Comparison of ENCODE assay signal across 9 cellular contexts in the genomic region with DNA sequence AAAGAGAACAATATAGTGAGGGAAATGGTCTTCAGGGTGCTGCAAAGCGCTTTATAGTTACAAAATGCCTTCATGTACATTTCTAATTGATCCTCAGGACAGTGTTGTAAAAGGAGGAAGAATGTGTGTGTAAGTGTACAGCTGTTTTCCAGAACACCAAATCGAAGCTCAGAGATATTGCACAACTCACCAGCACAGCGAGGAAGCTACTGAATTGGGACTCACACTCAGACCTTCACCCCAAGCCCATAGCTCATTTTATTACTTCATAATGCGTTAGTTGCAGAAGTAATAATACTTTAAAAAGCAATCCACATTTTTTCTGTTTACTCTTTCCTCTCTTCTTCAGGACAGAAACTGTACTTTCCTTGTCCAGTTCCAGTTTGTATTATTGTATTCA.
DNase-seq lines count a peak whose midpoint lies in the region; ATAC-seq, FAIRE-seq and TF ChIP-seq lines count a peak whose summit lies in the region.
"Had no signal": no experiment of that assay in that cellular context is flagged by ENCODE, and none has a peak within 500 bp of the region (broad histone marks: within the 10 kb centered on the region; RNA-seq: fewer than 3 reads in every experiment).

No MANE protein-coding gene starts in this region.

- no peaks in the 10 kb centered on the region for H3K79me2 ChIP-seq in endothelial cell of umbilical vein (ENCODE audit: control insufficient read depth, insufficient read depth, low read length)

- H3K27ac Mint-ChIP-seq in naive thymus-derived CD4-positive, alpha-beta T cell: peak overlapping the region in 5 of 9 donors; percentile 50 to 81 (median 54)
- peak overlapping the region in 3 of 7 donors; percentile 19 to 55 (median 36) for H3K27ac Mint-ChIP-seq in CD4-positive, alpha-beta memory T cell

- no peaks in the 10 kb centered on the region for H3K9me3 Mint-ChIP-seq in naive thymus-derived CD4-positive, alpha-beta T cell
- H3K9me3 Mint-ChIP-seq in CD4-positive, alpha-beta memory T cell: no peaks in the 10 kb centered on the region

- H3K4me3 ChIP-seq in A549 (no peak overlapping the region), endothelial cell of umbilical vein (replicated peaks in 1 of 3; ENCODE audit: insufficient read depth in 1 of 3, low read depth in 1 of 3, low read length in 3 of 3) (no peak overlapping the region)
- H3K4me3 ChIP-seq in naive thymus-derived CD4-positive, alpha-beta T cell (ENCODE audit: low read length): no peak overlapping the region
- H3K4me3 ChIP-seq in CD4-positive, alpha-beta memory T cell (ENCODE audit: low read length in 2 of 2): no peak overlapping the region

- H3K27ac ChIP-seq in A549 (peak overlapping the region; percentile 95 to 97), endothelial cell of umbilical vein (ENCODE audit: insufficient read depth, low read depth, low read length) (no peak overlapping the region)
- H3K27ac ChIP-seq in naive thymus-derived CD4-positive, alpha-beta T cell (ENCODE audit: low read depth, low read length): no peak overlapping the region
- no peak overlapping the region for H3K27ac ChIP-seq in CD4-positive, alpha-beta memory T cell (ENCODE audit: low read depth, low read length)

- intact Hi-C loops in endothelial cell of umbilical vein (cut with micrococcal nuclease): loop anchor here (1.0 to 5.0 kb wide), 10 partner anchors 103 to 568 kb away; no protein-coding TSS in a partner anchor
- intact Hi-C loops in naive thymus-derived CD4-positive, alpha-beta T cell (cut with micrococcal nuclease): loop anchor here (1.0 to 10.0 kb wide), 8 partner anchors 161 to 857 kb away; no protein-coding TSS in a partner anchor
- intact Hi-C loops in CD4-positive, alpha-beta memory T cell (cut with micrococcal nuclease): loop anchor here (1.0 to 10.0 kb wide), 5 partner anchors 313 to 857 kb away; no protein-coding TSS in a partner anchor

- H3K27me3 Mint-ChIP-seq in naive thymus-derived CD4-positive, alpha-beta T cell: no peaks in the 10 kb centered on the region
- H3K27me3 Mint-ChIP-seq in CD4-positive, alpha-beta memory T cell: no peaks in the 10 kb centered on the region

- no peaks in the 10 kb centered on the region for H4K20me1 ChIP-seq in endothelial cell of umbilical vein (replicated peaks; ENCODE audit: control insufficient read depth, extremely low read depth, insufficient read depth, low read length)

- H3K4me1 ChIP-seq in A549 (peaks cover 70% of the 10 kb centered on the region), endothelial cell of umbilical vein (ENCODE audit: control insufficient read depth, extremely low read depth, insufficient read depth, low read length) (peaks cover 53% of the 10 kb centered on the region)
- H3K4me1 ChIP-seq in naive thymus-derived CD4-positive, alpha-beta T cell (ENCODE audit: control insufficient read depth in 2 of 2, insufficient read depth in 2 of 2, low read length in 2 of 2): peaks cover 0 to 13% of the 10 kb centered on the region in 2 donors
- H3K4me1 ChIP-seq in CD4-positive, alpha-beta memory T cell (ENCODE audit: insufficient read depth, low read length): peaks cover 24% of the 10 kb centered on the region

- no TSS peak for BruUV-seq in endothelial cell of umbilical vein (replicated peaks; lab: Mats Ljungman, UMichigan)

- dilution Hi-C loops in endothelial cell of umbilical vein (cut with MboI; ENCODE audit: extremely low pct_ligation_motif_present, low sequenced_read_pairs): no loop called here

- no peaks in the 10 kb centered on the region for H3K36me3 Mint-ChIP-seq in naive thymus-derived CD4-positive, alpha-beta T cell
- no peaks in the 10 kb centered on the region for H3K36me3 Mint-ChIP-seq in CD4-positive, alpha-beta memory T cell

- peak overlapping the region; percentile 9 for H2AFZ ChIP-seq in endothelial cell of umbilical vein (ENCODE audit: low read depth, low read length)

- no peaks in the 10 kb centered on the region for H3K27me3 ChIP-seq in endothelial cell of umbilical vein (ENCODE audit: control insufficient read depth in 2 of 2, insufficient read depth in 2 of 2, low read length in 2 of 2)
- no peaks in the 10 kb centered on the region for H3K27me3 ChIP-seq in naive thymus-derived CD4-positive, alpha-beta T cell (ENCODE audit: control insufficient read depth in 2 of 2, insufficient read depth in 2 of 2, low read length in 2 of 2)
- no peaks in the 10 kb centered on the region for H3K27me3 ChIP-seq in CD4-positive, alpha-beta memory T cell (ENCODE audit: insufficient read depth, low read length)

- H3K36me3 ChIP-seq in endothelial cell of umbilical vein (ENCODE audit: control insufficient read depth in 2 of 2, extremely low read depth in 1 of 2, insufficient read depth in 2 of 2, low read length in 2 of 2): no peaks in the 10 kb centered on the region
- H3K36me3 ChIP-seq in naive thymus-derived CD4-positive, alpha-beta T cell (ENCODE audit: control insufficient read depth in 2 of 3, insufficient read depth in 3 of 3, low read length in 3 of 3): no peaks in the 10 kb centered on the region
- H3K36me3 ChIP-seq in CD4-positive, alpha-beta memory T cell (ENCODE audit: insufficient read depth, low read length): no peaks in the 10 kb centered on the region

- FAIRE-seq in A549 (lab: Jason Lieb, UNC): peak; percentile 46
- FAIRE-seq in endothelial cell of umbilical vein (lab: Jason Lieb, UNC): peak; percentile 31

- peak in 1 of 2 experiments; percentile 11; a peak in 1 of 6 replicates for ATAC-seq in A549
- ATAC-seq in naive thymus-derived CD4-positive, alpha-beta T cell: no peak

- WGBS in A549 (ENCODE audit: missing lambda C conversion rate): 38% methylated on average over 4 of the region's 4 CpGs

- H3K4me3 Mint-ChIP-seq in naive thymus-derived CD4-positive, alpha-beta T cell: no peak overlapping the region
- H3K4me3 Mint-ChIP-seq in CD4-positive, alpha-beta memory T cell: no peak overlapping the region

- POLR2A ChIA-PET in A549 (lab: Yijun Ruan, JAX): interaction anchor here (0.6 to 9.6 kb wide), 3 partner anchors 107 to 567 kb away, joined by 3 to 142 read pairs (median 3); a partner anchor contains a TSS
- POLR2A ChIA-PET in endothelial cell of umbilical vein (lab: Charles Lee): interaction anchor here (0.8 to 1.6 kb wide), 4 partner anchors 9 to 545 kb away, joined by 3 to 8 read pairs (median 4); a partner anchor contains a TSS
- POLR2A ChIA-PET in naive thymus-derived CD4-positive, alpha-beta T cell (lab: Charles Lee): interaction anchor here (1.3 to 13.7 kb wide), 3 partner anchors 36 to 567 kb away, joined by 4 to 233 read pairs (median 203); a partner anchor contains a TSS
- POLR2A ChIA-PET in CD4-positive, alpha-beta memory T cell (lab: Charles Lee; ENCODE audit: partially characterized antibody): interaction anchor here (1.0 to 13.4 kb wide), 4 partner anchors 259 to 570 kb away, joined by 3 to 210 read pairs (median 99); a partner anchor contains a TSS

- H3K9me1 ChIP-seq in endothelial cell of umbilical vein (replicated peaks; ENCODE audit: control insufficient read depth, extremely low read depth, insufficient read depth, low read length): no peaks in the 10 kb centered on the region

- no peak overlapping the region for H3K9ac ChIP-seq in endothelial cell of umbilical vein (replicated peaks; ENCODE audit: extremely low read depth, insufficient read depth, low read length)

- H3K4me2 ChIP-seq in A549: peak overlapping the region; percentile 61
- peak overlapping the region; percentile 39 for H3K4me2 ChIP-seq in endothelial cell of umbilical vein (ENCODE audit: insufficient read depth, low read length)

- CTCF ChIA-PET in A549 (lab: Yijun Ruan, JAX): interaction anchor here (0.6 to 13.3 kb wide), 25 partner anchors 9 to 860 kb away, joined by 3 to 162 read pairs (median 6); a partner anchor contains a TSS
- CTCF ChIA-PET in endothelial cell of umbilical vein (lab: Charles Lee): interaction anchor here (0.8 to 7.9 kb wide), 25 partner anchors 15 to 596 kb away, joined by 3 to 122 read pairs (median 5); a partner anchor contains a TSS
- CTCF ChIA-PET in naive thymus-derived CD4-positive, alpha-beta T cell (lab: Charles Lee): interaction anchor here (0.7 to 17.4 kb wide), 6 partner anchors 12 to 596 kb away, joined by 3 to 219 read pairs (median 30); a partner anchor contains a TSS
- CTCF ChIA-PET in CD4-positive, alpha-beta memory T cell (lab: Charles Lee; ENCODE audit: partially characterized antibody): interaction anchor here (1.0 to 17.0 kb wide), 14 partner anchors 12 to 596 kb away, joined by 3 to 428 read pairs (median 6); a partner anchor contains a TSS

- peak in 1 of 2 experiments; percentile 37 for DNase-seq in A549 (ENCODE audit: low read depth in 1 of 2, low spot score in 1 of 2)
- peak; percentile 62 for DNase-seq in NOMO-1 treated with dmso at 0.1 percent for 144 hours (lab: John Stamatoyannopoulos, UW; ENCODE audit: unreplicated experiment)
- DNase-seq in endothelial cell of umbilical vein (ENCODE audit: low read depth, low spot score): no peak
- DNase-seq in naive thymus-derived CD4-positive, alpha-beta T cell: no peak
- DNase-seq in inferior parietal cortex (ENCODE audit: extremely low spot score): no peak
- no peak for DNase-seq in CD4-positive, alpha-beta memory T cell
- DNase-seq in NCI-H82 (lab: John Stamatoyannopoulos, UW): no peak
- no peak for DNase-seq in ecto neural progenitor cell (ENCODE audit: low spot score)
- DNase-seq: occipital lobe had no signal

- H3K9me3 ChIP-seq in A549 (no peaks in the 10 kb centered on the region; the same call in 2 of the 3 replicates), endothelial cell of umbilical vein (replicated peaks; ENCODE audit: control insufficient read depth, insufficient read depth, low read length) (no peaks in the 10 kb centered on the region)
- H3K9me3 ChIP-seq in naive thymus-derived CD4-positive, alpha-beta T cell (ENCODE audit: control insufficient read depth in 2 of 3, low read length in 3 of 3): no peaks in the 10 kb centered on the region
- H3K9me3 ChIP-seq in CD4-positive, alpha-beta memory T cell (ENCODE audit: control insufficient read depth in 1 of 2, low read length in 2 of 2): no peaks in the 10 kb centered on the region

- no peak for TF ChIP-seq CTCF in A549 (IDR thresholded peaks at IDR 0.05)
- no peak for TF ChIP-seq CTCF in endothelial cell of umbilical vein (IDR thresholded peaks at IDR 0.05; ENCODE audit: extremely low read depth in 1 of 2, insufficient read depth in 1 of 2, low read depth in 1 of 2, low read length in 2 of 2)

- TF ChIP-seq RAD21 in A549 (conservative IDR thresholded peaks at IDR 0.05 in 1 of 2, IDR thresholded peaks at IDR 0.05 in 1 of 2): no peak

- no peak for TF ChIP-seq EP300 in A549 (IDR thresholded peaks at IDR 0.05)

- TF ChIP-seq POLR2A in A549 (IDR thresholded peaks at IDR 0.05; ENCODE audit: low read length): no peak
- no peak for TF ChIP-seq POLR2A in endothelial cell of umbilical vein (IDR thresholded peaks at IDR 0.05; ENCODE audit: low read depth, low read length)

- peaks cover 14 to 48% (median 43%) of the 10 kb centered on the region in 7 donors for H3K4me1 Mint-ChIP-seq in naive thymus-derived CD4-positive, alpha-beta T cell
- H3K4me1 Mint-ChIP-seq in CD4-positive, alpha-beta memory T cell: peaks cover 12 to 38% (median 24%) of the 10 kb centered on the region in 4 donors

TF ChIP-seq in endothelial cell of umbilical vein, 7 proteins besides CTCF, POLR2A, EP300 and RAD21 (continues in another document):
- TF ChIP-seq, protein P1, sequence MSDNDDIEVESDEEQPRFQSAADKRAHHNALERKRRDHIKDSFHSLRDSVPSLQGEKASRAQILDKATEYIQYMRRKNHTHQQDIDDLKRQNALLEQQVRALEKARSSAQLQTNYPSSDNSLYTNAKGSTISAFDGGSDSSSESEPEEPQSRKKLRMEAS (IDR thresholded peaks at IDR 0.05; ENCODE audit: insufficient read depth, insufficient read length): no peak

Comparison
In these comparisons a context has a peak if more than half of its experiments do, and no peak if none do; other contexts are left out.
1. H3K27ac ChIP-seq: peak in A549 (2 of 2); none in endothelial cell of umbilical vein (single experiment), naive thymus-derived CD4-positive, alpha-beta T cell (single experiment) and CD4-positive, alpha-beta memory T cell (single experiment).